In the genomic region with DNA sequence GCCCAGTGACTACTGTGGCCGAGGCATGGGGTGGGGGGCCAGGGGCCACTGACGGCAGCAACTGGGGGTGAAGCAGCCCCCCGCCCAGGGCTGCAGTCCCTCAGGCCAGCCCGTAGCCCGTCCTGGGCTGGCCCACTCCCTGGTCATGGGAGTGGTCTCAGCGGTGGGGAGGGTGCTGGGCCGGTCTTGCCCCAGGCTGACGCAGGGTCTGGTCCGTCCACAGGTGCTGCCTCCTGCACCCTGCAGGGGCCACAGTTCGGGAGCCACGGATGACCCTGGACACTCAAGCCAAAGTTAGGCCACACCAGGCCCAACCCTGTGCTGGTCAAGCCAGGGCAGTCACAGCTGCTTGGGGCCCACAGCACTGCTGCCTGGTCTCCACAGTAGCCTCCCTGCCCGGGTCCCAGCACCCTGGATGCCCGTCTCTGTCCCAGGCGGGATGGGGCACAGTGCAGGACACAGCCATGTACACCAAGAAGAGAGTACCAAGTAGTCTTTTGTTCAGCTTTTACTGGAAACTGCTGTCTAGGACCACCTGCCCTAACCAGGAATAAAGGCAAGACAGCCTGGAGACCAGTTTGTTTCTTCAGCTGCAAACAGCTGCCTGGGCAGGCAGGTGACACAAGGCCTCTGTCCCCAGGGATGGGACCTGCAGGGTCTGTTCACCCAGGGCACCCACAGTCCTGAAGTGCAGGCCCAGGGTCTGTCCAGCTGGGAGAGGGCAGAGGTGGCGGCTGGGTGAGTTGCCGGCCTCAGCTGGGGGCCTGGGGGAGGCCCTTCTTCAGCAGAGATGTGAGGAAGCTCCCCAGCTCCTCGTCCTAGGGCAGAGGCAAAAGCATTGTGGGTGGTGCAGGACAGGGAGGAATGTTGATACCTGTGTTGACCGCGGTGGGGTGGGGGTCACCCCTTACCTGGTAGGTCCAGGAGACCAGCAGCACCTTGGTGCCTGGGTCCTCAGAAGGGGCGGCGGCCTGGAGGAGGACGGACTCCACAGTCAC, we compare ENCODE assay signal across 1 cellular context.
TF ChIP-seq lines count a peak whose summit lies in the region.

No MANE protein-coding gene starts in this region.

TF ChIP-seq in HEK293, 187 proteins besides CTCF, POLR2A, EP300 and RAD21:
- TF ChIP-seq BCL11A (tag by site-specific recombination; IDR thresholded peaks at IDR 0.05; ENCODE audit: low read depth) (peak; percentile 63; the same call in 1 of the 2 replicates), EGR2 (tag by site-specific recombination; IDR thresholded peaks at IDR 0.05; ENCODE audit: low read depth) (no peak), ZNF600 (tag by site-specific recombination; IDR thresholded peaks at IDR 0.05) (peak; percentile 64), ZNF692 (tag by site-specific recombination; IDR thresholded peaks at IDR 0.05) (peak; percentile 20; the same call in 1 of the 2 replicates), BCL11B (tag by site-specific recombination; IDR thresholded peaks at IDR 0.05; ENCODE audit: low read depth) (peak; percentile 51; the same call in 1 of the 2 replicates), ZEB2 (tag by site-specific recombination; IDR thresholded peaks at IDR 0.05) (peak; percentile 30; the same call in 1 of the 2 replicates), ZFP37 (tag by site-specific recombination; IDR thresholded peaks at IDR 0.05) (no peak), GLIS2 (tag by site-specific recombination; IDR thresholded peaks at IDR 0.05) (peak; percentile 52), ZNF510 (tag by site-specific recombination; IDR thresholded peaks at IDR 0.05; ENCODE audit: insufficient replicate concordance) (no peak), ZBTB7A (tag by site-specific recombination; IDR thresholded peaks at IDR 0.05; ENCODE audit: low read depth) (no peak; the same call in 1 of the 2 replicates), GLIS1 (tag by site-specific recombination; IDR thresholded peaks at IDR 0.05) (peak; percentile 66), PATZ1 (tag by site-specific recombination; IDR thresholded peaks at IDR 0.05) (0 out of 2 replicates have a peak, but pooled peaks have one; percentile 15)
- TF ChIP-seq, protein P1, sequence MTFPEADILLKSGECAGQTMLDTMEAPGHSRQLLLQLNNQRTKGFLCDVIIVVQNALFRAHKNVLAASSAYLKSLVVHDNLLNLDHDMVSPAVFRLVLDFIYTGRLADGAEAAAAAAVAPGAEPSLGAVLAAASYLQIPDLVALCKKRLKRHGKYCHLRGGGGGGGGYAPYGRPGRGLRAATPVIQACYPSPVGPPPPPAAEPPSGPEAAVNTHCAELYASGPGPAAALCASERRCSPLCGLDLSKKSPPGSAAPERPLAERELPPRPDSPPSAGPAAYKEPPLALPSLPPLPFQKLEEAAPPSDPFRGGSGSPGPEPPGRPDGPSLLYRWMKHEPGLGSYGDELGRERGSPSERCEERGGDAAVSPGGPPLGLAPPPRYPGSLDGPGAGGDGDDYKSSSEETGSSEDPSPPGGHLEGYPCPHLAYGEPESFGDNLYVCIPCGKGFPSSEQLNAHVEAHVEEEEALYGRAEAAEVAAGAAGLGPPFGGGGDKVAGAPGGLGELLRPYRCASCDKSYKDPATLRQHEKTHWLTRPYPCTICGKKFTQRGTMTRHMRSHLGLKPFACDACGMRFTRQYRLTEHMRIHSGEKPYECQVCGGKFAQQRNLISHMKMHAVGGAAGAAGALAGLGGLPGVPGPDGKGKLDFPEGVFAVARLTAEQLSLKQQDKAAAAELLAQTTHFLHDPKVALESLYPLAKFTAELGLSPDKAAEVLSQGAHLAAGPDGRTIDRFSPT (tag by site-specific recombination; IDR thresholded peaks at IDR 0.05): 0 out of 2 replicates have a peak, but pooled peaks have one; percentile 9
- TF ChIP-seq, protein P2, sequence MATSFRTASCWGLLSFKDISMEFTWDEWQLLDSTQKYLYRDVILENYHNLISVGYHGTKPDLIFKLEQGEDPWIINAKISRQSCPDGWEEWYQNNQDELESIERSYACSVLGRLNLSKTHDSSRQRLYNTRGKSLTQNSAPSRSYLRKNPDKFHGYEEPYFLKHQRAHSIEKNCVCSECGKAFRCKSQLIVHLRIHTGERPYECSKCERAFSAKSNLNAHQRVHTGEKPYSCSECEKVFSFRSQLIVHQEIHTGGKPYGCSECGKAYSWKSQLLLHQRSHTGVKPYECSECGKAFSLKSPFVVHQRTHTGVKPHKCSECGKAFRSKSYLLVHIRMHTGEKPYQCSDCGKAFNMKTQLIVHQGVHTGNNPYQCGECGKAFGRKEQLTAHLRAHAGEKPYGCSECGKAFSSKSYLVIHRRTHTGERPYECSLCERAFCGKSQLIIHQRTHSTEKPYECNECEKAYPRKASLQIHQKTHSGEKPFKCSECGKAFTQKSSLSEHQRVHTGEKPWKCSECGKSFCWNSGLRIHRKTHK (tag by site-specific recombination; IDR thresholded peaks at IDR 0.05): no peak
